2 cellular contexts compared by ENCODE assay signal in the genomic region with DNA sequence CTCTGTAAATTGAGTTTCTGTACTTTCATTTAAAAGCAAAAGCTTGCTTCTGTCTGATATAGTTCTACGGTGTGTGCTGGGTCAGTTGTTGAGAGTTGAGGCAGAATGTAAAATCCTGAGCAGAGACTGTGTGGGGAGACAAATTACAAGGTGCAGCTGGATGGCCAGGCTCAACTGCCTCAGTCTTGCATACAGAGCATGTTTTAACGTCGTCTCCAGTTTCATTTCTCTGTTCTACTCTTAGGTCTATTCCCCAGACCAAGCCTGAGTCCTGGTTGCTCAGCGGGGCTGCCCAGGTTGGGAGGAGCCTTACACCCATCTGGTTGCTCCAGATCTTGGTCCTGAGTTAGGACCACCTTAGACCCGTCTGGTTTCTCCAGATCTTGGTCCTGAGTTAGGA.
TF ChIP-seq lines count a peak whose summit lies in the region.

No MANE protein-coding gene starts in this region.

TF ChIP-seq in IMR-90, 13 proteins besides CTCF, POLR2A, EP300 and RAD21:
- TF ChIP-seq, protein P1, sequence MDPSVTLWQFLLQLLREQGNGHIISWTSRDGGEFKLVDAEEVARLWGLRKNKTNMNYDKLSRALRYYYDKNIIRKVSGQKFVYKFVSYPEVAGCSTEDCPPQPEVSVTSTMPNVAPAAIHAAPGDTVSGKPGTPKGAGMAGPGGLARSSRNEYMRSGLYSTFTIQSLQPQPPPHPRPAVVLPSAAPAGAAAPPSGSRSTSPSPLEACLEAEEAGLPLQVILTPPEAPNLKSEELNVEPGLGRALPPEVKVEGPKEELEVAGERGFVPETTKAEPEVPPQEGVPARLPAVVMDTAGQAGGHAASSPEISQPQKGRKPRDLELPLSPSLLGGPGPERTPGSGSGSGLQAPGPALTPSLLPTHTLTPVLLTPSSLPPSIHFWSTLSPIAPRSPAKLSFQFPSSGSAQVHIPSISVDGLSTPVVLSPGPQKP (IDR thresholded peaks at IDR 0.05; ENCODE audit: borderline replicate concordance, low read depth, low read length) = no peak
- TF ChIP-seq RFX5 (IDR thresholded peaks at IDR 0.05; ENCODE audit: low read depth, low read length) = no peak
- TF ChIP-seq SMC3 (IDR thresholded peaks at IDR 0.05; ENCODE audit: low read depth, low read length) = no peak
- no peak for TF ChIP-seq NFE2L2 (IDR thresholded peaks at IDR 0.05; ENCODE audit: low read depth, low read length)
- no peak for TF ChIP-seq BHLHE40 (IDR thresholded peaks at IDR 0.05; ENCODE audit: low read depth, low read length)
- no peak for TF ChIP-seq MAZ (IDR thresholded peaks at IDR 0.05; ENCODE audit: borderline replicate concordance, low read depth, low read length)

TF ChIP-seq in HepG2, 621 proteins besides CTCF, POLR2A, EP300 and RAD21:
- TF ChIP-seq, protein P2, sequence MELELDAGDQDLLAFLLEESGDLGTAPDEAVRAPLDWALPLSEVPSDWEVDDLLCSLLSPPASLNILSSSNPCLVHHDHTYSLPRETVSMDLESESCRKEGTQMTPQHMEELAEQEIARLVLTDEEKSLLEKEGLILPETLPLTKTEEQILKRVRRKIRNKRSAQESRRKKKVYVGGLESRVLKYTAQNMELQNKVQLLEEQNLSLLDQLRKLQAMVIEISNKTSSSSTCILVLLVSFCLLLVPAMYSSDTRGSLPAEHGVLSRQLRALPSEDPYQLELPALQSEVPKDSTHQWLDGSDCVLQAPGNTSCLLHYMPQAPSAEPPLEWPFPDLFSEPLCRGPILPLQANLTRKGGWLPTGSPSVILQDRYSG (CRISPR knock-in tag; IDR thresholded peaks at IDR 0.05) = no peak
